ENCODE assay signal across 16 cellular contexts in genomic region chr22:41582694-41583093, GRCh38. TPM values are rescaled to one million over a fixed set of nuclear protein-coding genes. Genes with fewer than 3 reads are reported as not detected.
DNase-seq lines count a peak whose midpoint lies in the region; ATAC-seq and TF ChIP-seq lines count a peak whose summit lies in the region.
"Had no signal": no experiment of that assay in that cellular context is flagged by ENCODE, and none has a peak within 500 bp of the region (broad histone marks: within the 10 kb centered on the region; RNA-seq: fewer than 3 reads in every experiment).

No MANE protein-coding gene starts in this region.

- no peak overlapping the region for H3K9ac ChIP-seq in mesenchymal stem cell (ENCODE audit: low read length)

- no peak overlapping the region for H2BK120ac ChIP-seq in mesenchymal stem cell (ENCODE audit: low read depth, low read length)

- peak; percentile 29 for DNase-seq in CD1c-positive myeloid dendritic cell (ENCODE audit: extremely low spot score)
- no peak for DNase-seq in HFFc6
- DNase-seq in mesenchymal stem cell: no peak
- no peak for DNase-seq in prostate gland (ENCODE audit: low spot score)
- no peak for DNase-seq in COR-L47 (lab: John Stamatoyannopoulos, UW)
- DNase-seq: ACHN; BE2C; CD8-positive, alpha-beta T cell; DMS79; H7; NCI-H187; NK-92 treated with Interleukin-12 subunit alpha and Interleukin-12 subunit beta, amount 100 ng/mL, for 24 hours had no signal

- no peaks in the 10 kb centered on the region for H3K9me3 Mint-ChIP-seq in HFFc6
- H3K9me3 Mint-ChIP-seq in brain: peaks cover 0 to 2% (median 0%) of the 10 kb centered on the region in 5 experiments
- H3K9me3 Mint-ChIP-seq: CD8-positive, alpha-beta T cell had no signal

- no peak overlapping the region for H3K18ac ChIP-seq in mesenchymal stem cell (ENCODE audit: low read depth in 1 of 2, low read length in 2 of 2)

- H3K23ac ChIP-seq in mesenchymal stem cell (ENCODE audit: low read length in 2 of 2): no peak overlapping the region

- no peak overlapping the region for H3K27ac ChIP-seq in mesenchymal stem cell (ENCODE audit: low read length, poor library complexity, severe bottlenecking)
- H3K27ac ChIP-seq in prostate gland: no peak overlapping the region
- H3K27ac ChIP-seq: HL-60 had no signal

- H3K4me1 Mint-ChIP-seq in HFFc6 (ENCODE audit: low read depth): peaks cover 3% of the 10 kb centered on the region
- peaks cover 4% of the 10 kb centered on the region for H3K4me1 Mint-ChIP-seq in brain

- no peak overlapping the region for H2BK15ac ChIP-seq in mesenchymal stem cell (ENCODE audit: low read depth, poor library complexity, severe bottlenecking)

- TF ChIP-seq CTCF in HFFc6 (IDR thresholded peaks at IDR 0.05) (no peak), brain (conservative IDR thresholded peaks at IDR 0.05) (no peak), prostate gland (IDR thresholded peaks at IDR 0.05) (no peak)

- WGBS in mesenchymal stem cell: 94% methylated on average over 8 of the region's 8 CpGs
- WGBS in prostate gland: 79% methylated on average over 8 of the region's 8 CpGs

- intact Hi-C loops in prostate gland (cut with DNase I): no loop called here

- H3K27me3 Mint-ChIP-seq in HFFc6 (ENCODE audit: insufficient read depth): no peaks in the 10 kb centered on the region; the same call in 1 of the 2 replicates
- H3K27me3 Mint-ChIP-seq in brain: peaks cover 4% of the 10 kb centered on the region

- no peak overlapping the region for H3K4ac ChIP-seq in mesenchymal stem cell (ENCODE audit: low read depth in 1 of 2, low read length in 2 of 2)

- no peaks in the 10 kb centered on the region for H3K9me3 ChIP-seq in mesenchymal stem cell (ENCODE audit: control insufficient read depth, low read length)
- no peaks in the 10 kb centered on the region for H3K9me3 ChIP-seq in prostate gland
- H3K9me3 ChIP-seq: BE2C had no signal

- H3K36me3 Mint-ChIP-seq in HFFc6 (ENCODE audit: low read depth): peaks cover 34% of the 10 kb centered on the region
- peaks cover 29% of the 10 kb centered on the region for H3K36me3 Mint-ChIP-seq in brain

- no peak overlapping the region for H2AK5ac ChIP-seq in mesenchymal stem cell (ENCODE audit: low read length, severe bottlenecking)

- H2AFZ ChIP-seq in mesenchymal stem cell (ENCODE audit: low read depth, low read length): no peak overlapping the region

- H3K27ac Mint-ChIP-seq in HFFc6 (peak overlapping the region; percentile 27), brain (peak overlapping the region in 4 of 5 experiments; percentile 29 to 77 (median 74))
- H3K27ac Mint-ChIP-seq: CD8-positive, alpha-beta T cell had no signal

- no peak for TF ChIP-seq POLR2A in prostate gland (IDR thresholded peaks at IDR 0.05)

- no peak overlapping the region for H2BK5ac ChIP-seq in mesenchymal stem cell (ENCODE audit: low read depth, low read length, poor library complexity, severe bottlenecking)

- no peak overlapping the region for H2BK12ac ChIP-seq in mesenchymal stem cell (ENCODE audit: low read length in 2 of 2)

- ATAC-seq in HG02763 (IDR thresholded peaks at IDR 0.05; ENCODE audit: unreplicated experiment) (no peak), HG03442 (IDR thresholded peaks at IDR 0.05; ENCODE audit: unreplicated experiment) (no peak)
- ATAC-seq: CD8-positive, alpha-beta T cell had no signal

- H3K4me1 ChIP-seq in mesenchymal stem cell (ENCODE audit: control insufficient read depth, insufficient read depth, low read depth, low read length) (peaks cover 3% of the 10 kb centered on the region), prostate gland (replicated peaks) (no peaks in the 10 kb centered on the region)
- H3K4me1 ChIP-seq: BE2C had no signal

- H3K14ac ChIP-seq in mesenchymal stem cell (ENCODE audit: low read length in 2 of 2): no peak overlapping the region

- H4K91ac ChIP-seq in mesenchymal stem cell (ENCODE audit: low read length): no peak overlapping the region

- peak overlapping the region; percentile 46 for H4K8ac ChIP-seq in mesenchymal stem cell (ENCODE audit: low read length)

- H3K4me3 ChIP-seq in mesenchymal stem cell (ENCODE audit: insufficient read depth in 1 of 2, low read depth in 1 of 2, low read length in 2 of 2): no peak overlapping the region
- H3K4me3 ChIP-seq in prostate gland: no peak overlapping the region

- no peak overlapping the region for H3K4me3 Mint-ChIP-seq in HFFc6
- no peak overlapping the region for H3K4me3 Mint-ChIP-seq in brain
- H3K4me3 Mint-ChIP-seq: CD8-positive, alpha-beta T cell had no signal

- H3K4me2 ChIP-seq in mesenchymal stem cell (ENCODE audit: low read length, poor library complexity, severe bottlenecking): no peak overlapping the region

- no peaks in the 10 kb centered on the region for H3K27me3 ChIP-seq in mesenchymal stem cell (ENCODE audit: control insufficient read depth in 1 of 2, insufficient read depth in 1 of 2, low read length in 2 of 2)
- no peaks in the 10 kb centered on the region for H3K27me3 ChIP-seq in prostate gland (replicated peaks; ENCODE audit: insufficient read depth)
- H3K27me3 ChIP-seq: BE2C had no signal

- H3K36me3 ChIP-seq in mesenchymal stem cell (ENCODE audit: control insufficient read depth in 1 of 2, insufficient read depth in 2 of 2, low read depth in 1 of 2, low read length in 2 of 2): peaks cover 71 to 73% of the 10 kb centered on the region in 2 experiments
- H3K36me3 ChIP-seq in prostate gland: peaks cover 0 to 4% of the 10 kb centered on the region in 2 donors

- peaks cover 19% of the 10 kb centered on the region for H3K79me1 ChIP-seq in mesenchymal stem cell (replicated peaks; ENCODE audit: low read length, poor library complexity, severe bottlenecking)

RNA-seq across cellular contexts. Expression of gene PMM1, which starts 6.9 kb away (rescaled TPM):
- 10 to 100 TPM; 60.1 to 69.2 (median 64.8) TPM for total RNA-seq in HFFc6 (2021; fragmentation: NEBNext Ultra II Directional; extraction: Animal tissue kit (Norgen Biotek cat#: 25700))
- polyA plus RNA-seq in brain (ENCODE audit: insufficient read depth, low read depth, low replicate concordance): 65.2 TPM
- 40.9 TPM for polyA plus RNA-seq in mesenchymal stem cell (2013, experiment 1 of 2)
- 41.2 TPM for polyA plus RNA-seq in mesenchymal stem cell (2013, experiment 2 of 2)
- 10 to 100 TPM; 49.0 to 58.6 TPM for total RNA-seq in prostate gland

RNA-seq across cellular contexts. Expression of gene CSDC2, which starts 21.9 kb away (rescaled TPM):
- total RNA-seq in HFFc6 (2021; fragmentation: NEBNext Ultra II Directional; extraction: Animal tissue kit (Norgen Biotek cat#: 25700)): 1 to 10 TPM; 3.4 to 7.9 (median 4.2) TPM
- polyA plus RNA-seq in brain (ENCODE audit: insufficient read depth, low read depth, low replicate concordance): 9.6 TPM
- polyA plus RNA-seq in mesenchymal stem cell (2013, experiment 1 of 2): 2.4 TPM
- 2.5 TPM for polyA plus RNA-seq in mesenchymal stem cell (2013, experiment 2 of 2)
- total RNA-seq in prostate gland: 10 to 100 TPM in 1 of 2 donors, 1 to 10 TPM in 1; 7.2 to 93.6 TPM
- total RNA-seq: CD8-positive, alpha-beta T cell had no signal

RNA-seq across cellular contexts. Expression of gene DESI1, which starts 38.1 kb away (rescaled TPM):
- total RNA-seq in HFFc6 (2021; fragmentation: NEBNext Ultra II Directional; extraction: Animal tissue kit (Norgen Biotek cat#: 25700)): 10 to 100 TPM; 41.4 to 53.3 (median 46.1) TPM
- 27.0 TPM for polyA plus RNA-seq in brain (ENCODE audit: insufficient read depth, low read depth, low replicate concordance)
- polyA plus RNA-seq in mesenchymal stem cell (2013, experiment 1 of 2): 26.3 TPM
- 26.7 TPM for polyA plus RNA-seq in mesenchymal stem cell (2013, experiment 2 of 2)
- 10 to 100 TPM; 16.0 to 22.9 TPM for total RNA-seq in prostate gland

RNA-seq across cellular contexts. Expression of gene XRCC6, which starts 38.4 kb away (rescaled TPM):
- 100 to 1,000 TPM; 324 to 395 (median 373) TPM for total RNA-seq in HFFc6 (2021; fragmentation: NEBNext Ultra II Directional; extraction: Animal tissue kit (Norgen Biotek cat#: 25700))
- polyA plus RNA-seq in brain (ENCODE audit: insufficient read depth, low read depth, low replicate concordance): 399 TPM
- polyA plus RNA-seq in mesenchymal stem cell (2013, experiment 1 of 2): 156 TPM
- 159 TPM for polyA plus RNA-seq in mesenchymal stem cell (2013, experiment 2 of 2)
- 100 to 1,000 TPM; 247 to 254 TPM for total RNA-seq in prostate gland

RNA-seq across cellular contexts. Expression of gene POLR3H, which starts 38.4 kb away (rescaled TPM):
- total RNA-seq in HFFc6 (2021; fragmentation: NEBNext Ultra II Directional; extraction: Animal tissue kit (Norgen Biotek cat#: 25700)): 10 to 100 TPM; 50.9 to 72.1 (median 56.0) TPM
- 39.3 TPM for polyA plus RNA-seq in brain (ENCODE audit: insufficient read depth, low read depth, low replicate concordance)
- 26.7 TPM for polyA plus RNA-seq in mesenchymal stem cell (2013, experiment 1 of 2)
- polyA plus RNA-seq in mesenchymal stem cell (2013, experiment 2 of 2): 27.9 TPM
- 10 to 100 TPM; 27.8 to 29.1 TPM for total RNA-seq in prostate gland
